ENCODE assay signal across 8 cellular contexts in the genomic region with DNA sequence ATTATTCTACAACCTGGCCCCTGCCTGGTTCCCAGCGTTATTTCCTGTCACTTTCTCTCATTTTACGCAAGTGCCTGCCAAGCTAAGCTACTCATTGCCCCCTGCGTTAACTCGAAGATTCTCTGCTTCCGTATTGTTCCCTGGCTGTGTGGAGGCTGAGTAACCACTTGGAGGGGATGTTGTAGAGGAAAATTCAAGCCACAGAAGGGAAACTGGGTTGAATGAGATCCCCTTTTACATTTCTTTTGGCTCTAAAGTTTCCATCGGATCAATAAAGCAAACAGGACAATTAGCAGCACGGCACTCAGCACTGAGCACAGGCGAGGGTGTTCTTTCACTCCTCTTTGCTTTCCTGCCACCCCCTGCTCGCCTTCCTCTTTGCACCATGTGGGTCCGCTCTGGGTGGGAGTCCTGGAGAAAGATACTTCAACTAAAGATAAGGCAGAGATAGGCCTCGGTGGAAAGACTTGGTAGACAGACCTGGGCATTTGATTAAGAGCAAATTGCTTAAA. TPM values are rescaled to one million over a fixed set of nuclear protein-coding genes. Genes with fewer than 3 reads are reported as not detected.
DNase-seq lines count a peak whose midpoint lies in the region; ATAC-seq and TF ChIP-seq lines count a peak whose summit lies in the region.

No MANE protein-coding gene starts in this region.

- H3K4me3 ChIP-seq in OCI-LY7 (ENCODE audit: low read depth, low read length, poor library complexity, severe bottlenecking) (peak overlapping the region; percentile 64), astrocyte of the spinal cord (ENCODE audit: low read depth, low read length) (no peak overlapping the region)

- BruUV-seq in OCI-LY7 (replicated peaks; lab: Mats Ljungman, UMichigan): no TSS peak

- no peak for DNase-seq in activated T-cell treated with anti-CD3 and anti-CD28 coated beads, Interleukin-2, amount 50 U/mL, for 24 hours
- no peak for DNase-seq in activated T-cell treated with anti-CD3 and anti-CD28 coated beads, Interleukin-2, amount 50 U/mL, for 48 hours
- DNase-seq in OCI-LY7 (ENCODE audit: low spot score): no peak
- peak; percentile 74 for DNase-seq in astrocyte of the spinal cord (ENCODE audit: low read depth, low spot score)
- DNase-seq in inferior parietal cortex (ENCODE audit: extremely low spot score): peak; percentile 62
- DNase-seq in stimulated activated effector memory CD8-positive, alpha-beta T cell treated with anti-CD3 and anti-CD28 coated beads, Interleukin-12 subunit alpha, Interleukin-12 subunit beta, amount 100 ng/mL, for 72 hours (ENCODE audit: low spot score in 2 of 2): no peak
- DNase-seq in NCI-H1048 (lab: John Stamatoyannopoulos, UW): no peak

- H3K27ac ChIP-seq in OCI-LY7 (ENCODE audit: low read depth, low read length, poor library complexity, severe bottlenecking): peak overlapping the region; percentile 90

- in situ Hi-C loops in astrocyte of the spinal cord (cut with HindIII; ENCODE audit: low sequenced_read_pairs): no loop called here

- H3K4me1 Mint-ChIP-seq in activated T-cell treated with anti-CD3 and anti-CD28 coated beads, Interleukin-2, amount 50 U/mL, for 24 hours (ENCODE audit: low read depth): peaks cover 65% of the 10 kb centered on the region
- H3K4me1 Mint-ChIP-seq in stimulated activated effector memory CD8-positive, alpha-beta T cell treated with anti-CD3 and anti-CD28 coated beads, Interleukin-12 subunit alpha, Interleukin-12 subunit beta, amount 100 ng/mL, for 72 hours: peaks cover 39% of the 10 kb centered on the region

- peak overlapping the region; percentile 80 for H3K4me3 Mint-ChIP-seq in activated T-cell treated with anti-CD3 and anti-CD28 coated beads, Interleukin-2, amount 50 U/mL, for 24 hours
- H3K4me3 Mint-ChIP-seq in stimulated activated effector memory CD8-positive, alpha-beta T cell treated with anti-CD3 and anti-CD28 coated beads, Interleukin-12 subunit alpha, Interleukin-12 subunit beta, amount 100 ng/mL, for 72 hours: peak overlapping the region; percentile 87

- peak; percentile 41 for ATAC-seq in stimulated activated effector memory CD8-positive, alpha-beta T cell treated with anti-CD3 and anti-CD28 coated beads, Interleukin-12 subunit alpha, Interleukin-12 subunit beta, amount 100 ng/mL, for 72 hours
- ATAC-seq in GM21723 (IDR thresholded peaks at IDR 0.05; ENCODE audit: unreplicated experiment): no peak

- peak; percentile 35; the same call in 1 of the 2 replicates for TF ChIP-seq CTCF in OCI-LY7 (conservative IDR thresholded peaks at IDR 0.05; ENCODE audit: low read length)
- peak; percentile 62 for TF ChIP-seq CTCF in astrocyte of the spinal cord (IDR thresholded peaks at IDR 0.05; ENCODE audit: low read depth, low read length)

- H4K20me1 ChIP-seq in OCI-LY7 (ENCODE audit: insufficient read depth, low read length): no peaks in the 10 kb centered on the region

- H3K9me3 ChIP-seq in OCI-LY7 (ENCODE audit: low read length): no peaks in the 10 kb centered on the region

- H3K9me2 ChIP-seq in OCI-LY7 (ENCODE audit: insufficient read depth, low read length): no peaks in the 10 kb centered on the region

- CTCF ChIA-PET in OCI-LY7 (lab: Charles Lee; ENCODE audit: unreplicated experiment): no interaction called here

- peaks cover 20% of the 10 kb centered on the region for H3K79me2 ChIP-seq in OCI-LY7 (ENCODE audit: insufficient read depth, low read depth, low read length)

- H3K36me3 Mint-ChIP-seq in activated T-cell treated with anti-CD3 and anti-CD28 coated beads, Interleukin-2, amount 50 U/mL, for 24 hours (ENCODE audit: low read depth): peaks cover 15% of the 10 kb centered on the region
- H3K36me3 Mint-ChIP-seq in stimulated activated effector memory CD8-positive, alpha-beta T cell treated with anti-CD3 and anti-CD28 coated beads, Interleukin-12 subunit alpha, Interleukin-12 subunit beta, amount 100 ng/mL, for 72 hours: peaks cover 32% of the 10 kb centered on the region

- H3K9me3 Mint-ChIP-seq in activated T-cell treated with anti-CD3 and anti-CD28 coated beads, Interleukin-2, amount 50 U/mL, for 24 hours: no peaks in the 10 kb centered on the region
- H3K9me3 Mint-ChIP-seq in stimulated activated effector memory CD8-positive, alpha-beta T cell treated with anti-CD3 and anti-CD28 coated beads, Interleukin-12 subunit alpha, Interleukin-12 subunit beta, amount 100 ng/mL, for 72 hours: no peaks in the 10 kb centered on the region

- peak overlapping the region; percentile 80 for H3K4me2 ChIP-seq in OCI-LY7 (ENCODE audit: low read length)

- peak overlapping the region; percentile 80; the same call in 1 of the 2 replicates for H2AFZ ChIP-seq in OCI-LY7 (ENCODE audit: low read length)

- peaks cover 8% of the 10 kb centered on the region for H3K36me3 ChIP-seq in OCI-LY7 (ENCODE audit: insufficient read depth, low read length)

- POLR2A ChIA-PET in OCI-LY7 (lab: Charles Lee): interaction anchor here (0.6 to 9.9 kb wide), 7 partner anchors 13 to 120 kb away, joined by 5 to 148 read pairs (median 7); no protein-coding TSS in a partner anchor

- intact Hi-C loops in OCI-LY7 (cut with micrococcal nuclease; ENCODE audit: unreplicated experiment): loop anchor here (5.0 kb wide), 1 partner anchor 762 kb away; a partner anchor contains a TSS

- H3K4me1 ChIP-seq in OCI-LY7 (ENCODE audit: insufficient read depth, low read length, poor library complexity, severe bottlenecking): peaks cover 42% of the 10 kb centered on the region

- H3K27me3 Mint-ChIP-seq in activated T-cell treated with anti-CD3 and anti-CD28 coated beads, Interleukin-2, amount 50 U/mL, for 24 hours: peaks cover 83% of the 10 kb centered on the region

- peak overlapping the region; percentile 96 for H3K27ac Mint-ChIP-seq in activated T-cell treated with anti-CD3 and anti-CD28 coated beads, Interleukin-2, amount 50 U/mL, for 24 hours
- peak overlapping the region; percentile 98 for H3K27ac Mint-ChIP-seq in stimulated activated effector memory CD8-positive, alpha-beta T cell treated with anti-CD3 and anti-CD28 coated beads, Interleukin-12 subunit alpha, Interleukin-12 subunit beta, amount 100 ng/mL, for 72 hours

RNA-seq across cellular contexts. Expression of a gene that starts 4.2 kb away (rescaled TPM):
- 1,355 and 1,476 TPM in 2 replicates for total RNA-seq in OCI-LY7 (2014; rRNA removed; shearing (Covaris generic))
- total RNA-seq in OCI-LY7 (2022): 1,524 and 1,540 TPM in 2 replicates

Comparison
In these comparisons a context has a peak if more than half of its experiments do, and no peak if none do; other contexts are left out.
1. DNase-seq: peak in astrocyte of the spinal cord (single experiment) and inferior parietal cortex (single experiment); none in activated T-cell treated with anti-CD3 and anti-CD28 coated beads, Interleukin-2, amount 50 U/mL, for 24 hours (single experiment), activated T-cell treated with anti-CD3 and anti-CD28 coated beads, Interleukin-2, amount 50 U/mL, for 48 hours (0 of 2), OCI-LY7 (single experiment), stimulated activated effector memory CD8-positive, alpha-beta T cell treated with anti-CD3 and anti-CD28 coated beads, Interleukin-12 subunit alpha, Interleukin-12 subunit beta, amount 100 ng/mL, for 72 hours (0 of 2) and NCI-H1048 (single experiment).